8 cellular contexts compared by ENCODE assay signal in the genomic region with DNA sequence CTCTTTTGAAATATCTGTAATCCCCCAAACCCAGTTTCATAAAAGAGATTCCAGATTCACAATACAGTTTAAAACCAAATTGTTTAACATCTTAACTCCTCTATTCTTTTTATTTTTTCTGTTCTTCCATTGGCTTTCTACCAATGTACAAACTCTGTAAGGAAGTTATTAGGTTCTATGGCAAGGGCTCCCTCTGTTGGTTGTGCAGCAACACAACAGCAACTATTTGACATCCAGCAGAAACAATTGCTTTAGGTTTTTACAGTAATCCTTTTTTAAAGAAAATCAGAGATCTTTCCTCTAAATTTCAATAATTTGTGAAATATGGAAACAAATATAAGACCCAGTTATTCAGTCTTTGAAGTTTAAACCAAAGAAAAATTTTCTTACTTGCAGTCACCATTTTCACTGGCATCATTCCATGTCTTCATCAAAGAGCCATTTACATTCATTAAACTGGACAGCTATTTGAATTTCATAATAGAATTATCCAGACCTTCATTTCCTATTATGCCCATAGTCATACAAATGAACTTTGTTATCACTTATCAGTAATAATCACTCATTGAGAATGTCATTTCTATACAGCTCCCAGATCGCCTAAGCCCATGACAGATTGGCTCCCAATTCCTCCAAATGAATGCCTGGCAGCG. TPM values are rescaled to one million over a fixed set of nuclear protein-coding genes. Genes with fewer than 3 reads are reported as not detected.
DNase-seq lines count a peak whose midpoint lies in the region; ATAC-seq, FAIRE-seq and TF ChIP-seq lines count a peak whose summit lies in the region.

No MANE protein-coding gene starts in this region.

- H3K4me1 ChIP-seq in SJCRH30 (peaks cover 4% of the 10 kb centered on the region; the same call in 1 of the 2 replicates), mammary epithelial cell (ENCODE audit: insufficient read depth, low read length) (no peaks in the 10 kb centered on the region), left lung (peaks cover 0 to 8% of the 10 kb centered on the region in 2 donors)

- in situ Hi-C loops in mammary epithelial cell (cut with MboI; ENCODE audit: low sequenced_read_pairs in 2 of 2), result loop anchor here (5.0 to 25.0 kb wide), 4 partner anchors 102 to 827 kb away; no protein-coding TSS in a partner anchor

- no peak overlapping the region for H3K4me2 ChIP-seq in mammary epithelial cell (ENCODE audit: insufficient read depth, low read depth, low read length)

- intact Hi-C loops in mammary epithelial cell (cut with micrococcal nuclease) (loop anchor here (1.0 to 5.0 kb wide), 8 partner anchors 101 to 821 kb away; no protein-coding TSS in a partner anchor), left lung (cut with DNase I) (no loop called here)

- dilution Hi-C loops in mammary epithelial cell (cut with HindIII; ENCODE audit: low sequenced_read_pairs), result no loop called here

- no TSS peak for BruUV-seq in mammary epithelial cell (replicated peaks; lab: Mats Ljungman, UMichigan)

- no peaks in the 10 kb centered on the region for H3K9me3 ChIP-seq in SJCRH30 (replicated peaks)
- no peaks in the 10 kb centered on the region for H3K9me3 ChIP-seq in mammary epithelial cell (replicated peaks; ENCODE audit: insufficient read depth, low read length)
- H3K9me3 ChIP-seq in left lung, result no peaks in the 10 kb centered on the region

- DNase-seq in GM04504 (ENCODE audit: low read depth) (peak; percentile 45), NAMALWA (ENCODE audit: low spot score) (peak; percentile 73), SJCRH30 (peak; percentile 53 to 85), mammary epithelial cell (peak; percentile 34), left lung (no peak)
- peak; percentile 2 to 9 for DNase-seq in stimulated activated CD8-positive, alpha-beta memory T cell treated with anti-CD3 and anti-CD28 coated beads, Interleukin-2, amount 100 ng/mL, for 1 hour (ENCODE audit: low read depth in 2 of 2)

- TF ChIP-seq CTCF in mammary epithelial cell (conservative IDR thresholded peaks at IDR 0.05 in 1 of 2, IDR thresholded peaks at IDR 0.05 in 1 of 2; ENCODE audit: extremely low read depth in 1 of 2, insufficient read depth in 1 of 2, low read depth in 1 of 2, low read length in 2 of 2) (peak; percentile 89 to 94), left lung (IDR thresholded peaks at IDR 0.05) (peak; percentile 70 to 73)

- no peaks in the 10 kb centered on the region for H3K79me2 ChIP-seq in mammary epithelial cell (ENCODE audit: insufficient read depth, low read length)

- 25% methylated on average over 2 of the region's 2 CpGs for WGBS in mammary epithelial cell (ENCODE audit: low coverage, missing lambda C conversion rate)

- H2AFZ ChIP-seq in mammary epithelial cell (ENCODE audit: low read depth, low read length), result no peak overlapping the region

- H3K9ac ChIP-seq in mammary epithelial cell (ENCODE audit: insufficient read depth, low read length), result no peak overlapping the region

- FAIRE-seq in A204.1 (lab: Jason Lieb, UNC), result peak; percentile 98

- H3K36me3 ChIP-seq in SJCRH30, result no peaks in the 10 kb centered on the region
- no peaks in the 10 kb centered on the region for H3K36me3 ChIP-seq in mammary epithelial cell (ENCODE audit: insufficient read depth, low read length)
- no peaks in the 10 kb centered on the region for H3K36me3 ChIP-seq in left lung

- no peak overlapping the region for H3K4me3 ChIP-seq in SJCRH30
- H3K4me3 ChIP-seq in mammary epithelial cell (replicated peaks in 1 of 3; ENCODE audit: insufficient read depth in 1 of 3, low read depth in 2 of 3, low read length in 3 of 3), result no peak overlapping the region
- no peak overlapping the region for H3K4me3 ChIP-seq in left lung

- ATAC-seq in left lung, result peak; percentile 83
- no peak for ATAC-seq in HG03175 (IDR thresholded peaks at IDR 0.05; ENCODE audit: unreplicated experiment)

- H4K20me1 ChIP-seq in mammary epithelial cell (ENCODE audit: insufficient read depth, low read length), result no peaks in the 10 kb centered on the region

- CTCF ChIA-PET in mammary epithelial cell (lab: Charles Lee; ENCODE audit: low non-redundant PET), result interaction anchor here (0.7 to 0.8 kb wide), 2 partner anchors 101 to 260 kb away, joined by 5 to 8 read pairs; no protein-coding TSS in a partner anchor

- no peaks in the 10 kb centered on the region for H3K27me3 ChIP-seq in SJCRH30
- no peaks in the 10 kb centered on the region for H3K27me3 ChIP-seq in mammary epithelial cell (ENCODE audit: insufficient read depth, low read length)
- no peaks in the 10 kb centered on the region for H3K27me3 ChIP-seq in left lung

- H3K27ac ChIP-seq in SJCRH30 (no peak overlapping the region), mammary epithelial cell (ENCODE audit: insufficient read depth, low read depth, low read length) (no peak overlapping the region), left lung (no peak overlapping the region)

RNA-seq across cellular contexts. Expression of gene RNF11, which starts 46.5 kb away (rescaled TPM):
- 145 and 160 TPM in 2 replicates for total RNA-seq in SJCRH30 (2014; rRNA removed; shearing (Covaris generic))
- total RNA-seq in mammary epithelial cell (10 to 100 TPM; 82.7 to 92.0 TPM), left lung (10 to 100 TPM; 90.1 to 97.4 TPM)
- polyA plus RNA-seq in mammary epithelial cell, result 79.5 TPM
- 187 TPM for polyA minus RNA-seq in mammary epithelial cell

Comparison
In these comparisons a context has a peak if more than half of its experiments do, and no peak if none do; other contexts are left out.
1. DNase-seq: peak in GM04504 (single experiment), NAMALWA (single experiment), SJCRH30 (2 of 2), mammary epithelial cell (single experiment) and stimulated activated CD8-positive, alpha-beta memory T cell treated with anti-CD3 and anti-CD28 coated beads, Interleukin-2, amount 100 ng/mL, for 1 hour (2 of 2); none in left lung (0 of 2).